Comparison of ENCODE assay signal across 8 cellular contexts in the genomic region with DNA sequence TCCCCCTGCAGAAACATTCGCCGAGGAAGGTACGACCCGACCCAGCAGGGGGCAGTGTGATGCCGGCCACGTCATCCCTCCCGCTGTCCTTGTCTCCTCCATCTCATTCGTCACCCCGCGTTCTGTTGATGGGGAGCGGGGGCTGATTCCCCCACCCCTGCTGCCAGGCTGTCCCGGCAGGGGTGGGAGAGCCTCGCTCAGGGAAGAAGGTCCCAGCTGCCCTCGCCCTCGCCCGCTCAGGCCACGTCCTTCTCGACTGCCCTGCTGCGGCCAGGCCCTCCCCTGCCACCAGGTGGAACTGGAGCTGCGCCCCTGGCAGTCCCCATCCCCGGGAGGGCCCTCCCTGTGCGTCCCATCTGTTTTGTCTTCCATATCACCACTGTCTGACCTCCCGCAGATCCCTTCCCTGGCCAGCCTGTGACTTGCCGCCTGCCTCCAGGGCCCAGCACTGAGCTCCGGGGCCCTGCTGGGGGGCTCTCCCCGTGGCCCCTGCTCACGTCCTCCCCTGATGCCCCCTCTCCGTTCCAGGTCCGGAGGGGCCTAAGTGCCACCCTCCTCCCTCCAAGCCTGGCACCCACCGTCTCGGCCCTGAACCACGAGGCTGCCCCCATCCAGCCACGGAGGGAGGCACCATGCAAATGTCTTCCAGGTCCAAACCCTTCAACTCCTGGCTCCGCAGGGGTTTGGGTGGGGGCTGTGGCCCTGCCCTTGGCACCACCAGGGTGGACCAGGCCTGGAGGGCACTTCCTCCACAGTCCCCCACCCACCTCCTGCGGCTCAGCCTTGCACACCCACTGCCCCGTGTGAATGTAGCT. TPM values are rescaled to one million over a fixed set of nuclear protein-coding genes. Genes with fewer than 3 reads are reported as not detected.
A peak's percentile ranks its signal among the peaks of the same experiment; 100 is the strongest.
DNase-seq lines count a peak whose midpoint lies in the region; ATAC-seq and TF ChIP-seq lines count a peak whose summit lies in the region.

No MANE protein-coding gene starts in this region.

- no peaks in the 10 kb centered on the region for H3K9me3 ChIP-seq in smooth muscle cell (replicated peaks; ENCODE audit: low read depth)

- no peaks in the 10 kb centered on the region for H3K36me3 ChIP-seq in smooth muscle cell (ENCODE audit: low read depth)

- peak; percentile 82 for TF ChIP-seq CTCF in WI38 (IDR thresholded peaks at IDR 0.05; ENCODE audit: low read depth, low read length)
- TF ChIP-seq CTCF in smooth muscle cell (IDR thresholded peaks at IDR 0.05; ENCODE audit: borderline replicate concordance, insufficient read depth, poor library complexity, severe bottlenecking) = peak; percentile 86

- peak overlapping the region; percentile 91 for H2AFZ ChIP-seq in smooth muscle cell (ENCODE audit: low read depth)

- in situ Hi-C loops in T47D (cut with HindIII; ENCODE audit: low pct_unique_long_range_greater_than_20kb, low sequenced_read_pairs) = no loop called here

- H3K9ac ChIP-seq in smooth muscle cell (ENCODE audit: low read depth) = peak overlapping the region; percentile 63

- peak overlapping the region; percentile 59 for H3K4me3 ChIP-seq in WI38 (ENCODE audit: low read depth, low read length)
- H3K4me3 ChIP-seq in smooth muscle cell = peak overlapping the region; percentile 53

- H3K79me2 ChIP-seq in smooth muscle cell (ENCODE audit: low read depth) = no peaks in the 10 kb centered on the region

- no peaks in the 10 kb centered on the region for H3K27me3 ChIP-seq in smooth muscle cell (ENCODE audit: low read depth)

- H3K4me2 ChIP-seq in smooth muscle cell = peak overlapping the region; percentile 92

- H3K27ac ChIP-seq in smooth muscle cell (ENCODE audit: low read depth) = no peak overlapping the region

- H3K4me1 ChIP-seq in smooth muscle cell (ENCODE audit: low read depth) = peaks cover 11% of the 10 kb centered on the region

- DNase-seq in DMS79 treated with DMSO at 0.1 percent for 48 hours (lab: John Stamatoyannopoulos, UW) (peak; percentile 28), DMS79 (lab: John Stamatoyannopoulos, UW) (no peak), NCI-H2107 (lab: John Stamatoyannopoulos, UW) (peak; percentile 46), T47D (ENCODE audit: low read depth in 1 of 2, low spot score in 1 of 2) (peak; percentile 82 to 87), iPS-NIHi7 (ENCODE audit: extremely low spot score) (peak; percentile 80), smooth muscle cell (lab: John Stamatoyannopoulos, UW; ENCODE audit: unreplicated experiment) (peak; percentile 65)

- WGBS in smooth muscle cell (ENCODE audit: low lambda C conversion rate) = 30% methylated on average over 34 of the region's 36 CpGs

- no peaks in the 10 kb centered on the region for H4K20me1 ChIP-seq in smooth muscle cell (ENCODE audit: low read depth)

- no peak for ATAC-seq in GM19023 (IDR thresholded peaks at IDR 0.05; ENCODE audit: unreplicated experiment)

- H3F3A ChIP-seq in smooth muscle cell (ENCODE audit: low read depth) = no peaks in the 10 kb centered on the region

RNA-seq across cellular contexts. Expression of a gene that starts 20.6 kb away (rescaled TPM):
- 0.40 TPM in 1 of 2 replicates, not detected in the other for total RNA-seq in smooth muscle cell
- polyA plus RNA-seq in smooth muscle cell = 0.27 and 0.48 TPM in 2 replicates

RNA-seq across cellular contexts. Expression of a gene that starts 50.7 kb away (rescaled TPM):
- total RNA-seq in smooth muscle cell = 9.2 and 16.1 TPM in 2 replicates
- polyA plus RNA-seq in smooth muscle cell = 6.3 and 8.0 TPM in 2 replicates
